Comparison of ENCODE assay signal across 8 cellular contexts in genomic region chr1:21933397-21934248, GRCh38. TPM values are rescaled to one million over a fixed set of nuclear protein-coding genes. Genes with fewer than 3 reads are reported as not detected.
DNase-seq lines count a peak whose midpoint lies in the region; ATAC-seq, FAIRE-seq and TF ChIP-seq lines count a peak whose summit lies in the region.

No MANE protein-coding gene starts in this region.

- TF ChIP-seq CTCF in brain microvascular endothelial cell (IDR thresholded peaks at IDR 0.05; ENCODE audit: low read depth, low read length, missing control alignments) = no peak
- no peak for TF ChIP-seq CTCF in right lobe of liver (IDR thresholded peaks at IDR 0.05)

- no peaks in the 10 kb centered on the region for H3K36me3 Mint-ChIP-seq in activated naive CD4-positive, alpha-beta T cell treated with anti-CD3 and anti-CD28 coated beads, Interleukin-2, amount 50 U/mL, for 24 hours

- peaks cover 24% of the 10 kb centered on the region for H3K4me1 Mint-ChIP-seq in activated naive CD4-positive, alpha-beta T cell treated with anti-CD3 and anti-CD28 coated beads, Interleukin-2, amount 50 U/mL, for 24 hours

- ATAC-seq in right lobe of liver = peak; percentile 42 to 60 (median 42)

- intact Hi-C loops in right lobe of liver (cut with DNase I) = no loop called here

- no peaks in the 10 kb centered on the region for H3K9me3 Mint-ChIP-seq in activated naive CD4-positive, alpha-beta T cell treated with anti-CD3 and anti-CD28 coated beads, Interleukin-2, amount 50 U/mL, for 24 hours

- no peaks in the 10 kb centered on the region for H3K4me1 ChIP-seq in right lobe of liver

- H3K4me3 Mint-ChIP-seq in activated naive CD4-positive, alpha-beta T cell treated with anti-CD3 and anti-CD28 coated beads, Interleukin-2, amount 50 U/mL, for 24 hours = peak overlapping the region; percentile 39

- in situ Hi-C loops in brain microvascular endothelial cell (cut with HindIII; ENCODE audit: low pct_ligation_motif_present, low sequenced_read_pairs) = no loop called here

- H3K27ac Mint-ChIP-seq in activated naive CD4-positive, alpha-beta T cell treated with anti-CD3 and anti-CD28 coated beads, Interleukin-2, amount 50 U/mL, for 24 hours = no peak overlapping the region

- no peak overlapping the region for H3K27ac ChIP-seq in brain microvascular endothelial cell
- no peak overlapping the region for H3K27ac ChIP-seq in right lobe of liver

- peak; percentile 50 for FAIRE-seq in urothelium cell line (lab: Jason Lieb, UNC)

- H3K9me3 ChIP-seq in right lobe of liver = no peaks in the 10 kb centered on the region

- peak overlapping the region; percentile 5 for H3K4me3 ChIP-seq in brain microvascular endothelial cell (ENCODE audit: low read depth, low read length)
- peak overlapping the region in 1 of 3 donors; percentile 53 for H3K4me3 ChIP-seq in right lobe of liver

- no peaks in the 10 kb centered on the region for H3K36me3 ChIP-seq in brain microvascular endothelial cell (replicated peaks)
- H3K36me3 ChIP-seq in right lobe of liver = no peaks in the 10 kb centered on the region

- H3K27me3 Mint-ChIP-seq in activated naive CD4-positive, alpha-beta T cell treated with anti-CD3 and anti-CD28 coated beads, Interleukin-2, amount 50 U/mL, for 24 hours = no peaks in the 10 kb centered on the region

- WGBS in right lobe of liver (ENCODE audit: insufficient coverage, low coverage, low lambda C conversion rate, missing lambda C conversion rate) = 58% methylated on average over 7 of the region's 19 CpGs

- no peaks in the 10 kb centered on the region for H3K27me3 ChIP-seq in brain microvascular endothelial cell (replicated peaks)
- no peaks in the 10 kb centered on the region for H3K27me3 ChIP-seq in right lobe of liver

- TF ChIP-seq POLR2A in right lobe of liver (IDR thresholded peaks at IDR 0.05) = no peak

- DNase-seq in activated naive CD4-positive, alpha-beta T cell treated with Interleukin-2 at 50 U/mL for 16 hours = no peak
- DNase-seq in brain microvascular endothelial cell (no peak), right lobe of liver (peak in 1 of 3 donors; percentile 60), urothelium cell line (ENCODE audit: low spot score) (peak; percentile 57), retina (no peak), COLO829 (ENCODE audit: low spot score) (no peak)
- no peak for DNase-seq in effector CD4-positive, alpha-beta T cell

RNA-seq across cellular contexts. Expression of gene HSPG2, which starts 3.5 kb away (rescaled TPM):
- 10 to 100 TPM; 31.3 to 90.9 (median 43.7) TPM for total RNA-seq in right lobe of liver

RNA-seq across cellular contexts. Expression of gene CELA3B, which starts 43.2 kb away (rescaled TPM):
- not detected for total RNA-seq in right lobe of liver
